Comparison of ENCODE assay signal across 17 cellular contexts in genomic region chr3:73399666-73400253, GRCh38.
A peak's percentile ranks its signal among the peaks of the same experiment; 100 is the strongest.
DNase-seq lines count a peak whose midpoint lies in the region; ATAC-seq, FAIRE-seq and TF ChIP-seq lines count a peak whose summit lies in the region.
"Had no signal": no experiment of that assay in that cellular context is flagged by ENCODE, and none has a peak within 500 bp of the region (broad histone marks: within the 10 kb centered on the region; RNA-seq: fewer than 3 reads in every experiment).

No MANE protein-coding gene starts in this region.

- DNase-seq in right lobe of liver (no peak), HepG2 (ENCODE audit: low spot score) (no peak), pancreas (no peak), C1 segment of cervical spinal cord (lab: John Stamatoyannopoulos, UW) (no peak), NCI-H774 (lab: John Stamatoyannopoulos, UW) (no peak)
- no peak for DNase-seq in stimulated activated naive CD4-positive, alpha-beta T cell treated with Interleukin-2 at 50 U/mL for 16 hours (lab: John Stamatoyannopoulos, UW)
- DNase-seq: 8988T; AML-193; CD4-positive, CD25-positive, alpha-beta regulatory T cell; DMS53; GF-D8 had no signal

- CTCF ChIA-PET in HepG2 (lab: Yijun Ruan, JAX; ENCODE audit: low intra/inter-chr PET ratio, low total read pairs) = no interaction called here

- H3K36me3 ChIP-seq in right lobe of liver = no peaks in the 10 kb centered on the region
- H3K36me3 ChIP-seq in HepG2 (replicated peaks in 1 of 2; ENCODE audit: control insufficient read depth in 1 of 2, insufficient read depth in 2 of 2, low read length in 2 of 2) = no peaks in the 10 kb centered on the region
- no peaks in the 10 kb centered on the region for H3K36me3 ChIP-seq in pancreas
- peaks cover 8 to 22% of the 10 kb centered on the region in 2 donors for H3K36me3 ChIP-seq in stomach smooth muscle (ENCODE audit: control insufficient read depth in 2 of 2, insufficient read depth in 2 of 2, low read length in 2 of 2)
- H3K36me3 ChIP-seq: BLaER1 had no signal

- BruUV-seq in HepG2 (replicated peaks; lab: Mats Ljungman, UMichigan) = no TSS peak

- peak in 3 of 4 donors; percentile 22 to 65 (median 41) for ATAC-seq in right lobe of liver
- ATAC-seq in HepG2 = no peak
- peak in 3 of 4 donors; percentile 33 to 64 (median 41) for ATAC-seq in pancreas
- no peak for ATAC-seq in GM19463 (IDR thresholded peaks at IDR 0.05; ENCODE audit: unreplicated experiment)
- ATAC-seq: HCT116 had no signal

- WGBS in right lobe of liver (ENCODE audit: insufficient coverage, low coverage, low lambda C conversion rate, missing lambda C conversion rate) = 60% methylated on average over 3 of the region's 3 CpGs
- 49% methylated on average over 3 of the region's 3 CpGs for WGBS in HepG2 (ENCODE audit: low lambda C conversion rate)
- 52 to 62% methylated on average over 3 of the region's 3 CpGs for WGBS in pancreas, 2 donors

- H3K4me1 ChIP-seq in right lobe of liver (peaks cover 0 to 9% (median 0%) of the 10 kb centered on the region in 4 donors), HepG2 (ENCODE audit: insufficient read depth, low read length) (no peaks in the 10 kb centered on the region), pancreas (peaks cover 0 to 7% (median 0%) of the 10 kb centered on the region in 3 donors), stomach smooth muscle (ENCODE audit: control insufficient read depth, insufficient read depth, low read length) (peaks cover 34% of the 10 kb centered on the region)
- H3K4me1 ChIP-seq: BLaER1 had no signal

- no peak overlapping the region for H2AFZ ChIP-seq in HepG2 (ENCODE audit: low read length)
- H2AFZ ChIP-seq: GM23248 had no signal

- H3K9me3 ChIP-seq in right lobe of liver = no peaks in the 10 kb centered on the region
- H3K9me3 ChIP-seq in HepG2 (ENCODE audit: low read length) = no peaks in the 10 kb centered on the region
- no peaks in the 10 kb centered on the region for H3K9me3 ChIP-seq in pancreas
- no peaks in the 10 kb centered on the region for H3K9me3 ChIP-seq in stomach smooth muscle (ENCODE audit: control insufficient read depth in 2 of 2, low read length in 2 of 2)
- H3K9me3 ChIP-seq: BLaER1 had no signal

- H3K27ac ChIP-seq in right lobe of liver (no peak overlapping the region), HepG2 (ENCODE audit: extremely low read length, insufficient read depth, low read length) (no peak overlapping the region), pancreas (no peak overlapping the region), stomach smooth muscle (ENCODE audit: low read length) (peak overlapping the region; percentile 41)
- H3K27ac ChIP-seq: BLaER1 had no signal

- no peak for TF ChIP-seq POLR2A in right lobe of liver (IDR thresholded peaks at IDR 0.05)
- no peak for TF ChIP-seq POLR2A in HepG2 (IDR thresholded peaks at IDR 0.05; ENCODE audit: insufficient read depth in 1 of 2, low read depth in 2 of 2, low read length in 2 of 2)

- no peaks in the 10 kb centered on the region for H4K20me1 ChIP-seq in HepG2 (ENCODE audit: insufficient read depth, low read length)
- H4K20me1 ChIP-seq: BLaER1 had no signal

- no peak for TF ChIP-seq CTCF in right lobe of liver (IDR thresholded peaks at IDR 0.05)
- no peak for TF ChIP-seq CTCF in HepG2 (CRISPR knock-in tag; IDR thresholded peaks at IDR 0.05)
- no peak for TF ChIP-seq CTCF in pancreas (IDR thresholded peaks at IDR 0.05)

- TF ChIP-seq EP300 in HepG2 (IDR thresholded peaks at IDR 0.05; ENCODE audit: low read depth in 2 of 2, low read length in 2 of 2) = no peak
- no peak for TF ChIP-seq EP300 in HepG2 (CRISPR knock-in tag; IDR thresholded peaks at IDR 0.05; ENCODE audit: borderline replicate concordance)

- H3K27me3 ChIP-seq in right lobe of liver = no peaks in the 10 kb centered on the region
- H3K27me3 ChIP-seq in HepG2 (ENCODE audit: control insufficient read depth in 1 of 2, insufficient read depth in 2 of 2, low read length in 2 of 2) = no peaks in the 10 kb centered on the region
- no peaks in the 10 kb centered on the region for H3K27me3 ChIP-seq in pancreas
- no peaks in the 10 kb centered on the region for H3K27me3 ChIP-seq in stomach smooth muscle (ENCODE audit: control insufficient read depth in 1 of 2, insufficient read depth in 2 of 2, low read length in 2 of 2)
- H3K27me3 ChIP-seq: BLaER1 had no signal

- intact Hi-C loops in right lobe of liver (cut with DNase I) = no loop called here
- intact Hi-C loops in HepG2 (cut with micrococcal nuclease; ENCODE audit: unreplicated experiment) = no loop called here
- intact Hi-C loops in pancreas (cut with DNase I) = no loop called here

- H3K79me2 ChIP-seq in HepG2 (ENCODE audit: insufficient read depth, low read length) = no peaks in the 10 kb centered on the region

- FAIRE-seq in HepG2 (lab: Jason Lieb, UNC) = no peak
- FAIRE-seq in pancreas (lab: Jason Lieb, UNC) = no peak
- FAIRE-seq: H54 had no signal

- H3K4me3 ChIP-seq in right lobe of liver (no peak overlapping the region), HepG2 (replicated peaks in 1 of 3; ENCODE audit: insufficient read depth in 1 of 3, low read depth in 2 of 3, low read length in 3 of 3) (no peak overlapping the region), pancreas (no peak overlapping the region), stomach smooth muscle (ENCODE audit: low read length in 2 of 2) (no peak overlapping the region)
- H3K4me3 ChIP-seq: BLaER1, GM23248 had no signal

- no peak overlapping the region for H3K4me2 ChIP-seq in HepG2 (ENCODE audit: low read depth, low read length)
- H3K4me2 ChIP-seq: BLaER1 had no signal

- POLR2A ChIA-PET in HepG2 (lab: Yijun Ruan, JAX) = no interaction called here

- in situ Hi-C loops in HepG2 (cut with HindIII; ENCODE audit: extremely low pct_ligation_motif_present, low pct_unique_long_range_greater_than_20kb) = no loop called here

- H3K9ac ChIP-seq in HepG2 (ENCODE audit: insufficient read depth, low read depth, low read length) (no peak overlapping the region), stomach smooth muscle (ENCODE audit: low read length in 2 of 2) (no peak overlapping the region)
- H3K9ac ChIP-seq: BLaER1, GM23248 had no signal

- TF ChIP-seq RAD21 in HepG2 (CRISPR knock-in tag; IDR thresholded peaks at IDR 0.05) = no peak

TF ChIP-seq in HepG2, 621 proteins besides CTCF, POLR2A, EP300 and RAD21:
- no peak for TF ChIP-seq PAWR (CRISPR knock-in tag; IDR thresholded peaks at IDR 0.05; ENCODE audit: borderline replicate concordance)
- TF ChIP-seq NAIF1 (CRISPR knock-in tag; IDR thresholded peaks at IDR 0.05; ENCODE audit: borderline replicate concordance) = no peak
- TF ChIP-seq ZNF792 (CRISPR knock-in tag; IDR thresholded peaks at IDR 0.05) = no peak
- TF ChIP-seq ZNF746 (CRISPR knock-in tag; IDR thresholded peaks at IDR 0.05) = no peak
- no peak for TF ChIP-seq SUZ12 (IDR thresholded peaks at IDR 0.05; ENCODE audit: low read depth, low read length)
- no peak for TF ChIP-seq NFRKB (IDR thresholded peaks at IDR 0.05)
- no peak for TF ChIP-seq KLF6 (CRISPR knock-in tag; IDR thresholded peaks at IDR 0.05)
- no peak for TF ChIP-seq CBX2 (IDR thresholded peaks at IDR 0.05; ENCODE audit: low read depth, low read length)
- TF ChIP-seq CBX2 (CRISPR knock-in tag; IDR thresholded peaks at IDR 0.05; ENCODE audit: low read depth) = no peak
- TF ChIP-seq KLF15 (CRISPR knock-in tag; IDR thresholded peaks at IDR 0.05; ENCODE audit: borderline replicate concordance) = no peak
- no peak for TF ChIP-seq NKX3-1 (CRISPR knock-in tag; IDR thresholded peaks at IDR 0.05)
- TF ChIP-seq TCF7 (IDR thresholded peaks at IDR 0.05; ENCODE audit: low read depth) = no peak
TF ChIP-seq in HepG2: peak in this region for 0.

Comparison
In these comparisons a context has a peak if more than half of its experiments do, and no peak if none do; other contexts are left out.
1. ATAC-seq: peak in right lobe of liver (3 of 4) and pancreas (3 of 4); none in HepG2 (single experiment) and GM19463 (single experiment).